ENCODE assay signal across 1 cellular context in the genomic region with DNA sequence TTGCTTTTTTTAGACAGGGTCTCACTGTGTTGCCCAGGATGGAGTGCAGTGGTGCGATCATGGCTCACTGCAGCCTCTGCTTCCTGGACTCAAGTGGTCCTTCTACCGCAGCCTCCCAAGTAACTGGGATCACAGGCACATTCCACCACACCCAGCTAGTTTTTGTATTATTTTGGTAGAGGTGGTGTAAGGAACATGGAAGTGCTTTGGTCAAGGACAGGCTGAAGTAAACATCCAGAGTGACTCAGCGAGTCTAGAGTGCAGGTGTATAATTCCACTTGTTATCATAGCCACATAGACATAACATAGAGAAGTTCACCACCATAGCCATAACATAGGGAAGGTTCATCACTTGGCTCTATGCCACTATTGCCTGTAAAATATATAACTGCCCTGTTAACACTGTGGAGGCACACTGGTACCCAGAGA.
TF ChIP-seq lines count a peak whose summit lies in the region.

No MANE protein-coding gene starts in this region.

TF ChIP-seq in SK-N-SH, 30 proteins besides CTCF, POLR2A, EP300 and RAD21 (continued from another document):
- TF ChIP-seq, protein P1, sequence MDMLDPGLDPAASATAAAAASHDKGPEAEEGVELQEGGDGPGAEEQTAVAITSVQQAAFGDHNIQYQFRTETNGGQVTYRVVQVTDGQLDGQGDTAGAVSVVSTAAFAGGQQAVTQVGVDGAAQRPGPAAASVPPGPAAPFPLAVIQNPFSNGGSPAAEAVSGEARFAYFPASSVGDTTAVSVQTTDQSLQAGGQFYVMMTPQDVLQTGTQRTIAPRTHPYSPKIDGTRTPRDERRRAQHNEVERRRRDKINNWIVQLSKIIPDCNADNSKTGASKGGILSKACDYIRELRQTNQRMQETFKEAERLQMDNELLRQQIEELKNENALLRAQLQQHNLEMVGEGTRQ (IDR thresholded peaks at IDR 0.05; ENCODE audit: borderline replicate concordance, low read depth, low read length), result no peak
- no peak for TF ChIP-seq TCF12 (IDR thresholded peaks at IDR 0.05)
TF ChIP-seq in SK-N-SH: peak in this region for 0.
